ENCODE assay signal across 8 cellular contexts in genomic region chr4:38860788-38861424, GRCh38. TPM values are rescaled to one million over a fixed set of nuclear protein-coding genes. Genes with fewer than 3 reads are reported as not detected.
DNase-seq lines count a peak whose midpoint lies in the region; ATAC-seq and TF ChIP-seq lines count a peak whose summit lies in the region.

No MANE protein-coding gene starts in this region.

- peak; percentile 51 for ATAC-seq in GM21515 (IDR thresholded peaks at IDR 0.05; ENCODE audit: unreplicated experiment)

- no peak overlapping the region for H3K4me3 ChIP-seq in epithelial cell of esophagus (ENCODE audit: low read length)

- peak; percentile 54 for DNase-seq in Daoy (ENCODE audit: low read depth)
- DNase-seq in NAMALWA (ENCODE audit: low spot score): peak; percentile 88
- peak; percentile 58 to 66 for DNase-seq in activated CD4-positive, alpha-beta T cell treated with anti-CD3 and anti-CD28 coated beads, Interleukin-2, amount 50 U/mL, for 48 hours
- DNase-seq in epithelial cell of esophagus (ENCODE audit: low read depth): peak; percentile 73
- peak; percentile 26 for DNase-seq in renal cortical epithelial cell (ENCODE audit: low read depth)
- no peak for DNase-seq in COLO829 (ENCODE audit: low spot score)
- DNase-seq in mesenteric fat pad (ENCODE audit: low spot score): no peak

- TF ChIP-seq CTCF in epithelial cell of esophagus (IDR thresholded peaks at IDR 0.05; ENCODE audit: insufficient read depth, low read depth, low read length, missing control alignments): peak; percentile 79

RNA-seq across cellular contexts. Expression of gene TLR6, which starts 4.3 kb away (rescaled TPM):
- total RNA-seq in Daoy (2014; rRNA removed; shearing (Covaris generic)): 2.2 and 2.6 TPM in 2 replicates
- 0.65 and 2.8 TPM in 2 replicates for total RNA-seq in renal cortical epithelial cell
- 7.3 TPM for total RNA-seq in mesenteric fat pad

RNA-seq across cellular contexts. Expression of gene FAM114A1, which starts 6.7 kb away (rescaled TPM):
- total RNA-seq in Daoy (2014; rRNA removed; shearing (Covaris generic)): 35.6 and 37.1 TPM in 2 replicates
- total RNA-seq in renal cortical epithelial cell: 147 and 192 TPM in 2 replicates
- total RNA-seq in mesenteric fat pad: 81.3 TPM

RNA-seq across cellular contexts. Expression of gene TLR1, which starts 56.3 kb away (rescaled TPM):
- 3.5 and 4.3 TPM in 2 replicates for total RNA-seq in Daoy (2014; rRNA removed; shearing (Covaris generic))
- 8.7 and 25.2 TPM in 2 replicates for total RNA-seq in renal cortical epithelial cell
- total RNA-seq in mesenteric fat pad: 25.4 TPM

Comparison
In these comparisons a context has a peak if more than half of its experiments do, and no peak if none do; other contexts are left out.
1. DNase-seq: peak in Daoy (single experiment), NAMALWA (single experiment), activated CD4-positive, alpha-beta T cell treated with anti-CD3 and anti-CD28 coated beads, Interleukin-2, amount 50 U/mL, for 48 hours (2 of 2), epithelial cell of esophagus (single experiment) and renal cortical epithelial cell (single experiment); none in COLO829 (single experiment) and mesenteric fat pad (single experiment).